In the genomic region with DNA sequence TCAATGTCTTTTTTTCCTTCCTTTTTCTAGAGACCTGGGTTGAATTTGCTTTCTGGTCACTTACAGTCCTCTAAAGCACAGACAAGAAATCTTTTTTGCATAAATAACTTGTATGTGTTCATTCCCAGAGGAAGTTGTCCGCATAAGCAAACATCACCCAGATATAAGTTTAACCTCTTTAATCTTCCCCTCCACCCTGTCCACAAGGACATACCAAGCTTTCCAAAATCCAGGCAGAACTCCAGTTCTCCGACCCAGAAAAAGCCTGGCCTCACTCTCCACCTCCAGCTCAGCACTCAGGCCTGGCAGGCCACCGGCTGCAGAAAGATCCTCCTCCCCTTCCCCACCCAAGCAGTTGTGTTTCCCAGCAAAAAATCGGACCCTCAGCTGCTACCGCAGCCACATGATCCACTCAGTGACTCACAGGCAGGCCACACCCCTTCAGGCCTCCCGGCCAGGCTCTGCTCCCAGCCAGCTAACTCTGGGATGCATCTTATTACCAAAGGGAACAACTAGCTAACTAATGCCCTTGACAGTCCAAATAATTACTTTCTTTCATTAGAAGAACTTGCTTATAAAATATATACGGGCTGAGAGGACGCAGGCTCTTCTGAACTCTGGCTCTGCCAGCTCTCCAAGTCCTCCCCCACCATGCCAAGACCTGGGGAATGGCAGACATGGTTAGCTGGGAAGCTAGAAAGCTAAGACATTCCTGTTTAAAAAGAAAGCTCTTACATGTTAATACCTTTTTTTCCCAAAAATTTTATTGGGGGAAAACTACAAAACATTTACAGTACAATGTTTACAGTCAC, we compare ENCODE assay signal across 8 cellular contexts. TPM values are rescaled to one million over a fixed set of nuclear protein-coding genes. Genes with fewer than 3 reads are reported as not detected.
A peak's percentile ranks its signal among the peaks of the same experiment; 100 is the strongest.
DNase-seq lines count a peak whose midpoint lies in the region; ATAC-seq and TF ChIP-seq lines count a peak whose summit lies in the region.

No MANE protein-coding gene starts in this region.

- POLR2A ChIA-PET in CD8-positive, alpha-beta memory T cell (lab: Charles Lee), result interaction anchor here (0.5 to 13.5 kb wide), 11 partner anchors 6 to 412 kb away, joined by 3 to 590 read pairs (median 6); a partner anchor contains a TSS

- peak overlapping the region; percentile 80 to 99 (median 98) for H3K4me3 Mint-ChIP-seq in CD8-positive, alpha-beta memory T cell

- peaks cover 0 to 9% (median 3%) of the 10 kb centered on the region in 5 donors for H3K9me3 Mint-ChIP-seq in CD8-positive, alpha-beta memory T cell

- H3K4me3 ChIP-seq in CD8-positive, alpha-beta memory T cell (ENCODE audit: low read length), result peak overlapping the region; percentile 99
- H3K4me3 ChIP-seq in SJSA1 (peak overlapping the region; percentile 17), adipocyte (ENCODE audit: low read length) (peak overlapping the region; percentile 91), upper lobe of right lung (peak overlapping the region; percentile 82)

- peaks cover 28 to 62% (median 28%) of the 10 kb centered on the region in 3 donors for H3K36me3 Mint-ChIP-seq in CD8-positive, alpha-beta memory T cell

- peaks cover 32% of the 10 kb centered on the region for H3K4me1 ChIP-seq in CD8-positive, alpha-beta memory T cell (ENCODE audit: insufficient read depth, low read length)
- H3K4me1 ChIP-seq in SJSA1 (replicated peaks) (peaks cover 72% of the 10 kb centered on the region), adipocyte (ENCODE audit: control insufficient read depth, insufficient read depth, low read length) (peaks cover 45% of the 10 kb centered on the region), upper lobe of right lung (peaks cover 52% of the 10 kb centered on the region)

- TF ChIP-seq CTCF in upper lobe of right lung (IDR thresholded peaks at IDR 0.05), result no peak

- ATAC-seq in upper lobe of right lung, result peak; percentile 7
- ATAC-seq in HG02852 (IDR thresholded peaks at IDR 0.05; ENCODE audit: unreplicated experiment), result no peak

- peaks cover 0 to 39% of the 10 kb centered on the region in 2 donors for H3K27me3 Mint-ChIP-seq in CD8-positive, alpha-beta memory T cell

- H3K9ac ChIP-seq in adipocyte (ENCODE audit: low read length), result peak overlapping the region; percentile 99

- intact Hi-C loops in head of caudate nucleus (cut with DNase I), result no loop called here
- intact Hi-C loops in upper lobe of right lung (cut with DNase I), result loop anchor here (10.0 kb wide), 2 partner anchors 87 to 247 kb away; no protein-coding TSS in a partner anchor

- H3K27ac Mint-ChIP-seq in CD8-positive, alpha-beta memory T cell, result peak overlapping the region; percentile 91 to 99 (median 98)

- H3K27me3 ChIP-seq in CD8-positive, alpha-beta memory T cell (ENCODE audit: insufficient read depth, low read length, poor library complexity, severe bottlenecking), result no peaks in the 10 kb centered on the region
- no peaks in the 10 kb centered on the region for H3K27me3 ChIP-seq in SJSA1 (replicated peaks)
- H3K27me3 ChIP-seq in adipocyte (replicated peaks; ENCODE audit: control insufficient read depth, insufficient read depth, low read length), result no peaks in the 10 kb centered on the region
- no peaks in the 10 kb centered on the region for H3K27me3 ChIP-seq in upper lobe of right lung

- DNase-seq in CD8-positive, alpha-beta memory T cell, result peak; percentile 34 to 67 (median 60)
- DNase-seq in HuH-7.5 (ENCODE audit: low spot score), result peak; percentile 78
- DNase-seq in SJSA1 (ENCODE audit: low read depth in 1 of 2, low spot score in 2 of 2), result peak; percentile 92 to 95
- DNase-seq in adipocyte (ENCODE audit: low read depth), result peak; percentile 93
- peak; percentile 72 to 96 (median 89) for DNase-seq in head of caudate nucleus
- peak; percentile 88 for DNase-seq in non-pigmented ciliary epithelial cell (ENCODE audit: low read depth)
- DNase-seq in upper lobe of right lung, result peak; percentile 91

- CTCF ChIA-PET in CD8-positive, alpha-beta memory T cell (lab: Charles Lee), result interaction anchor here (1.3 to 19.6 kb wide), 9 partner anchors 7 to 275 kb away, joined by 3 to 820 read pairs (median 10); a partner anchor contains a TSS

- H3K36me3 ChIP-seq in CD8-positive, alpha-beta memory T cell (ENCODE audit: insufficient read depth, low read length), result peaks cover 46% of the 10 kb centered on the region
- H3K36me3 ChIP-seq in SJSA1 (peaks cover 47% of the 10 kb centered on the region), adipocyte (ENCODE audit: control insufficient read depth, insufficient read depth, low read length, severe bottlenecking) (peaks cover 23% of the 10 kb centered on the region), upper lobe of right lung (peaks cover 43% of the 10 kb centered on the region)

- peaks cover 42 to 50% (median 45%) of the 10 kb centered on the region in 3 donors for H3K4me1 Mint-ChIP-seq in CD8-positive, alpha-beta memory T cell

- H3K27ac ChIP-seq in CD8-positive, alpha-beta memory T cell (ENCODE audit: low read depth, low read length), result peak overlapping the region; percentile 97
- H3K27ac ChIP-seq in SJSA1, result peak overlapping the region; percentile 77
- H3K27ac ChIP-seq in upper lobe of right lung, result peak overlapping the region; percentile 98

- no peaks in the 10 kb centered on the region for H3K9me3 ChIP-seq in CD8-positive, alpha-beta memory T cell (ENCODE audit: low read length)
- H3K9me3 ChIP-seq in SJSA1 (replicated peaks) (no peaks in the 10 kb centered on the region), adipocyte (ENCODE audit: control insufficient read depth, low read length) (no peaks in the 10 kb centered on the region), upper lobe of right lung (no peaks in the 10 kb centered on the region)

RNA-seq across cellular contexts. Expression of a gene that starts 4.5 kb away (rescaled TPM):
- total RNA-seq in CD8-positive, alpha-beta memory T cell, result 10 to 100 TPM; 98.0 to 98.6 TPM
- polyA plus RNA-seq in CD8-positive, alpha-beta memory T cell, result 737 TPM
- 1.9 and 4.0 TPM in 2 replicates for total RNA-seq in SJSA1 (2014; rRNA removed; shearing (Covaris generic))
- total RNA-seq in upper lobe of right lung, result 139 TPM

Comparison
In these comparisons a context has a peak if more than half of its experiments do, and no peak if none do; other contexts are left out.
1. H3K4me3 ChIP-seq: peak in every context shown above with its lines; median percentile 99 in CD8-positive, alpha-beta memory T cell; 91 in adipocyte; 82 in upper lobe of right lung; 17 in SJSA1.
2. RNA of a gene that starts 4.5 kb away (total RNA-seq): 139 TPM in upper lobe of right lung (single experiment) and 98.0 to 98.6 TPM in CD8-positive, alpha-beta memory T cell; 1.9 to 4.0 TPM in SJSA1; every median in the first group is over 10 times any median in the second.
3. Peak in every context shown above with its lines, with median percentiles within 50 percentile points of each other: DNase-seq and H3K27ac ChIP-seq.